In the genomic region with DNA sequence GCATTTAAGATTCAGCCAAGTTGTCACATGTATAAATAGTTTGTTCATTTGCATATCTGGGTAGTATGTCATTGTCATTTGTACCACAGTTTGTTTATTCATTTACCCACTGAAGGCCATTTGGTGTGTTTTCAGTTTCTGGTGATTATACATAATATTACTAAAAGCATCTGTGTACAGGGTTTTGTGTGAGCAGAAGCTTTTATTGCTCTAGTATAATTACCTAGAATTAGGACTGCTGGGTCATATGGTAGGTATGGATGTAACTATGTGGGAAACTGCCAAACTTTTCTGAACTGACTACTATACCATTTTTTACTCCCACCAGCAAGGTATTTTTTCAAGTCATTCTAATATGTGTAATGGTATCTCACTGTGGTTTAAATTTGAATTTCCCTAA, we compare ENCODE assay signal across 22 cellular contexts.
A peak's percentile ranks its signal among the peaks of the same experiment; 100 is the strongest.
DNase-seq lines count a peak whose midpoint lies in the region; ATAC-seq, FAIRE-seq and TF ChIP-seq lines count a peak whose summit lies in the region.
"Had no signal": no experiment of that assay in that cellular context is flagged by ENCODE, and none has a peak within 500 bp of the region (broad histone marks: within the 10 kb centered on the region; RNA-seq: fewer than 3 reads in every experiment).

No MANE protein-coding gene starts in this region.

- H3K27ac ChIP-seq in tibial artery: no peak overlapping the region

- TF ChIP-seq CTCF in GM12865 (IDR thresholded peaks at IDR 0.05; ENCODE audit: insufficient read depth, low read depth, low read length, missing control alignments): no peak
- no peak for TF ChIP-seq CTCF in tibial artery (IDR thresholded peaks at IDR 0.05)

- no peaks in the 10 kb centered on the region for H3K4me1 ChIP-seq in tibial artery

- POLR2A ChIA-PET in naive thymus-derived CD8-positive, alpha-beta T cell (lab: Charles Lee): no interaction called here

- H3K36me3 ChIP-seq in tibial artery: no peaks in the 10 kb centered on the region

- no peaks in the 10 kb centered on the region for H3K9me3 ChIP-seq in tibial artery

- H3K27me3 ChIP-seq in tibial artery: no peaks in the 10 kb centered on the region

- no peaks in the 10 kb centered on the region for H3K36me3 Mint-ChIP-seq in naive thymus-derived CD8-positive, alpha-beta T cell
- H3K36me3 Mint-ChIP-seq: brain; CD4-positive, alpha-beta memory T cell had no signal

- FAIRE-seq in urothelium cell line (lab: Jason Lieb, UNC): no peak
- FAIRE-seq: keratinocyte had no signal

- no peaks in the 10 kb centered on the region for H3K27me3 Mint-ChIP-seq in naive thymus-derived CD8-positive, alpha-beta T cell
- H3K27me3 Mint-ChIP-seq: brain; dendritic cell treated with granulocyte-macrophage colony-stimulating factor and Interleukin-4, amounts not matched to agents 40 ng/mL and 50 ng/mL, for 4 days had no signal

- no peak overlapping the region for H3K4me3 Mint-ChIP-seq in naive thymus-derived CD8-positive, alpha-beta T cell
- H3K4me3 Mint-ChIP-seq: brain; CD4-positive, alpha-beta memory T cell; dendritic cell treated with granulocyte-macrophage colony-stimulating factor and Interleukin-4, amounts not matched to agents 40 ng/mL and 50 ng/mL, for 4 days; neural crest cell had no signal

- H3K4me3 ChIP-seq in GM12865 (ENCODE audit: low read depth, low read length) (no peak overlapping the region), tibial artery (no peak overlapping the region)

- no peaks in the 10 kb centered on the region for H3K4me1 Mint-ChIP-seq in naive thymus-derived CD8-positive, alpha-beta T cell
- H3K4me1 Mint-ChIP-seq: brain; CD4-positive, alpha-beta memory T cell; neural crest cell had no signal

- peak; percentile 30 for DNase-seq in GM12865 (ENCODE audit: low read depth)
- DNase-seq in tibial artery: no peak
- DNase-seq in naive thymus-derived CD8-positive, alpha-beta T cell: no peak
- DNase-seq in urothelium cell line (ENCODE audit: low spot score): no peak
- DNase-seq in nucleus accumbens (lab: John Stamatoyannopoulos, UW): no peak
- DNase-seq: activated CD4-positive, CD25-positive, alpha-beta regulatory T cell; activated naive CD4-positive, alpha-beta T cell treated with Interleukin-2 at 50 U/mL for 16 hours; CD4-positive, alpha-beta memory T cell; DND-41; head of caudate nucleus; mesendoderm; MV-4-11; NCI-H82; retina; RPMI8226 had no signal

- H3K9me3 Mint-ChIP-seq in naive thymus-derived CD8-positive, alpha-beta T cell: peaks cover 0 to 23% (median 10%) of the 10 kb centered on the region in 9 donors

- intact Hi-C loops in tibial artery (cut with DNase I; ENCODE audit: low total_unique reads): no loop called here

- no peak overlapping the region for H3K27ac Mint-ChIP-seq in naive thymus-derived CD8-positive, alpha-beta T cell
- H3K27ac Mint-ChIP-seq: brain; CD4-positive, alpha-beta memory T cell; dendritic cell treated with granulocyte-macrophage colony-stimulating factor and Interleukin-4, amounts not matched to agents 40 ng/mL and 50 ng/mL, for 4 days had no signal

- peak; percentile 59 for ATAC-seq in GM19324 (IDR thresholded peaks at IDR 0.05; ENCODE audit: low FRiP score, unreplicated experiment)
- ATAC-seq in HG02623 (IDR thresholded peaks at IDR 0.05; ENCODE audit: unreplicated experiment): peak; percentile 61
- ATAC-seq in HG03354 (IDR thresholded peaks at IDR 0.05; ENCODE audit: poor library complexity, severe bottlenecking, unreplicated experiment): peak; percentile 73
- no peak for ATAC-seq in naive thymus-derived CD8-positive, alpha-beta T cell

Comparison
In these comparisons a context has a peak if more than half of its experiments do, and no peak if none do; other contexts are left out.
1. ATAC-seq: peak in GM19324 (single experiment), HG02623 (single experiment) and HG03354 (single experiment); none in naive thymus-derived CD8-positive, alpha-beta T cell (0 of 2).